Comparison of ENCODE assay signal across 12 cellular contexts in the genomic region with DNA sequence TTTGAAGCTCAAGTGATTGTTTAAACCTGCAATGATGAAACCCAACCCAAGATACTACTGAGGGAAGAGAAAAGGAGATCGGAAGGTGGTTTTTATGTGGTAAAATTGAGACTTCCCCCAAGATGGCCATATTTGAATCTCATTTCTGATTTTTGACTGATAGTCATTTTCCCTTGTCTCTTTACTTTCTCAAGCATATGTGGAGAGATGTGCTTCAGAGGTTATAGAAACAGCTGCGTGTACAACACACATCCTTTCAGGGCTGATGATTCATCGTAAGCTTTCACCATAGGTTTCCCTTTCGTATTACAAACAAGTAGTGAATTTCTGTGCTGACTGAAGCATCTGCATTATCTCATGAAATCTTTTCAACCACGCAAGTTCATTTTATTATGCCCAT.
DNase-seq lines count a peak whose midpoint lies in the region; ATAC-seq and TF ChIP-seq lines count a peak whose summit lies in the region.
"Had no signal": no experiment of that assay in that cellular context is flagged by ENCODE, and none has a peak within 500 bp of the region (broad histone marks: within the 10 kb centered on the region; RNA-seq: fewer than 3 reads in every experiment).

No MANE protein-coding gene starts in this region.

- TF ChIP-seq CTCF in dorsolateral prefrontal cortex (IDR thresholded peaks at IDR 0.05 in 54 of 56, conservative IDR thresholded peaks at IDR 0.05 in 2 of 56; ENCODE audit: low read depth in 1 of 56, partially characterized antibody in 56 of 56): no peak

- H3K9me3 Mint-ChIP-seq in naive thymus-derived CD8-positive, alpha-beta T cell: peaks cover 0 to 8% (median 0%) of the 10 kb centered on the region in 9 donors
- H3K9me3 Mint-ChIP-seq: endodermal cell had no signal

- no peaks in the 10 kb centered on the region for H3K27me3 ChIP-seq in dorsolateral prefrontal cortex

- H3K36me3 Mint-ChIP-seq in naive thymus-derived CD8-positive, alpha-beta T cell: no peaks in the 10 kb centered on the region

- intact Hi-C loops in dorsolateral prefrontal cortex (cut with DNase I): no loop called here

- H3K4me1 Mint-ChIP-seq in naive thymus-derived CD8-positive, alpha-beta T cell: no peaks in the 10 kb centered on the region

- POLR2A ChIA-PET in naive thymus-derived CD8-positive, alpha-beta T cell (lab: Charles Lee): no interaction called here

- ATAC-seq in GM18502 (IDR thresholded peaks at IDR 0.05; ENCODE audit: poor library complexity, unreplicated experiment): peak; percentile 97
- peak; percentile 98 for ATAC-seq in GM21515 (IDR thresholded peaks at IDR 0.05; ENCODE audit: unreplicated experiment)
- peak; percentile 99 for ATAC-seq in HG03175 (IDR thresholded peaks at IDR 0.05; ENCODE audit: unreplicated experiment)
- ATAC-seq in naive thymus-derived CD8-positive, alpha-beta T cell: no peak

- no peak overlapping the region for H3K27ac Mint-ChIP-seq in naive thymus-derived CD8-positive, alpha-beta T cell
- H3K27ac Mint-ChIP-seq: endodermal cell had no signal

- H3K27me3 Mint-ChIP-seq in naive thymus-derived CD8-positive, alpha-beta T cell: peaks cover 11 to 41% (median 27%) of the 10 kb centered on the region in 5 donors

- no peak for DNase-seq in dorsolateral prefrontal cortex
- no peak for DNase-seq in naive thymus-derived CD8-positive, alpha-beta T cell
- DNase-seq in T-helper 9 cell: no peak
- no peak for DNase-seq in NCI-H2107 treated with DMSO at 0.1 percent for 48 hours (lab: John Stamatoyannopoulos, UW; ENCODE audit: unreplicated experiment)
- DNase-seq: Calu3; endodermal cell; stimulated activated CD4-positive, alpha-beta T cell treated with anti-CD3 and anti-CD28 coated beads, Interleukin-1b, Interleukin-23, amount 100 ng/mL, for 48 hours had no signal

- H3K4me3 Mint-ChIP-seq in naive thymus-derived CD8-positive, alpha-beta T cell: no peak overlapping the region
- H3K4me3 Mint-ChIP-seq: endodermal cell had no signal

- no peak overlapping the region for H3K4me3 ChIP-seq in dorsolateral prefrontal cortex
- H3K4me3 ChIP-seq: lung had no signal

- H3K27ac ChIP-seq in cingulate gyrus (ENCODE audit: low read depth, low read length): peak overlapping the region; percentile 23
- peak overlapping the region in 28 of 59 donors; percentile 2 to 76 (median 41) for H3K27ac ChIP-seq in dorsolateral prefrontal cortex

Comparison
In these comparisons a context has a peak if more than half of its experiments do, and no peak if none do; other contexts are left out.
1. ATAC-seq: peak in GM18502 (single experiment), GM21515 (single experiment) and HG03175 (single experiment); none in naive thymus-derived CD8-positive, alpha-beta T cell (0 of 2).